In the genomic region with DNA sequence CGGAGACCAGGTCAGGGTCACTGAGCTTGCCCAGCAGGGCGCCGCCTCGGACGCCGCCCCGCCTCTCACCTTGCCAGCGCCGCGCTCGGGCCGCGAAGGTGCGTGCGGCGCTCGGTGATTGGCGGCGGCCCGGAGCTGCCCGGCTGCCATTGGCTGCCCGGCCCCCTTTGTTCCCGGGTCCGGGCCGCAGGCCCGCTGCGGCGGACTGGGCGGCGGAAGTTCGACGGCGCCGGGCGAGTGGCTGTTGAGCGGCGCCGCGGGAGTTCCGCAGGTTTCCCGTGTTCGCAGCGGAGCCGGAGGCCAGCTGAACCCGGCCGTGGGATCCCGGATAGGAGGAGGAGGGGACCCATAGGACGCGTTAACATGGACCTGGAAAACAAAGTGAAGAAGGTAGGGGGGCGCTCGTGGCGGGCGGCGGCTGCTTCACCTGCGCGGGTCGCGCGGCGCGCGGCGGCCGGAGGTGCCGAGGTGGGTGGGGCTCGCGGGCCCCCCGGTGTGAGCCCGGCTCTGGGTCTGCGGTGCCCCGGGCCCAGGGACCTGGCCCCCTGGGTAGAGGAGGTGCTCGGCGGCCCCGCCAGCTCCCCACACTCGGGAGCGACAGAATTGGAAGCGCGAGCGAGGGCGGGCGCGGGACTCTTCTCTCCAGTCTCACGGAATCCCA, we compare ENCODE assay signal across 1 cellular context.
TF ChIP-seq lines count a peak whose summit lies in the region.

TES (plus strand) TSS at position 195 of the 661 bp plus-strand sequence; CDS start at position 364, 169 bp downstream.

TF ChIP-seq in HepG2, 621 proteins besides CTCF, POLR2A, EP300 and RAD21 (continued from another document and continues in another):
- no peak for TF ChIP-seq DMTF1 (CRISPR knock-in tag; IDR thresholded peaks at IDR 0.05)
- no peak for TF ChIP-seq GZF1 (CRISPR knock-in tag; IDR thresholded peaks at IDR 0.05)
- TF ChIP-seq PATZ1 (CRISPR knock-in tag; IDR thresholded peaks at IDR 0.05) = no peak
- TF ChIP-seq ZNF672 (CRISPR knock-in tag; IDR thresholded peaks at IDR 0.05) = no peak
- no peak for TF ChIP-seq SMAD1 (CRISPR knock-in tag; IDR thresholded peaks at IDR 0.05; ENCODE audit: borderline replicate concordance, low read depth)
- TF ChIP-seq RAD51 (IDR thresholded peaks at IDR 0.05; ENCODE audit: borderline replicate concordance) = no peak
- no peak for TF ChIP-seq ELF4 (CRISPR knock-in tag; IDR thresholded peaks at IDR 0.05; ENCODE audit: borderline replicate concordance)
- no peak for TF ChIP-seq MYNN (CRISPR knock-in tag; IDR thresholded peaks at IDR 0.05; ENCODE audit: low read depth)
- peak; percentile 26; the same call in 1 of the 2 replicates for TF ChIP-seq ETV5 (CRISPR knock-in tag; IDR thresholded peaks at IDR 0.05; ENCODE audit: borderline replicate concordance)
- TF ChIP-seq TGIF2 (CRISPR knock-in tag; IDR thresholded peaks at IDR 0.05) = no peak
- no peak for TF ChIP-seq USF2 (IDR thresholded peaks at IDR 0.05; ENCODE audit: low read depth, low read length)
- TF ChIP-seq USF2 (CRISPR knock-in tag; IDR thresholded peaks at IDR 0.05; ENCODE audit: borderline replicate concordance) = no peak
- TF ChIP-seq ZMYM4 (CRISPR knock-in tag; IDR thresholded peaks at IDR 0.05) = peak; percentile 87
- TF ChIP-seq ZNF687 (CRISPR knock-in tag; IDR thresholded peaks at IDR 0.05) = peak; percentile 67
- 0 out of 2 replicates have a peak, but pooled peaks have one; percentile 24 for TF ChIP-seq TAF1 (CRISPR knock-in tag; IDR thresholded peaks at IDR 0.05)
- TF ChIP-seq, protein P1, sequence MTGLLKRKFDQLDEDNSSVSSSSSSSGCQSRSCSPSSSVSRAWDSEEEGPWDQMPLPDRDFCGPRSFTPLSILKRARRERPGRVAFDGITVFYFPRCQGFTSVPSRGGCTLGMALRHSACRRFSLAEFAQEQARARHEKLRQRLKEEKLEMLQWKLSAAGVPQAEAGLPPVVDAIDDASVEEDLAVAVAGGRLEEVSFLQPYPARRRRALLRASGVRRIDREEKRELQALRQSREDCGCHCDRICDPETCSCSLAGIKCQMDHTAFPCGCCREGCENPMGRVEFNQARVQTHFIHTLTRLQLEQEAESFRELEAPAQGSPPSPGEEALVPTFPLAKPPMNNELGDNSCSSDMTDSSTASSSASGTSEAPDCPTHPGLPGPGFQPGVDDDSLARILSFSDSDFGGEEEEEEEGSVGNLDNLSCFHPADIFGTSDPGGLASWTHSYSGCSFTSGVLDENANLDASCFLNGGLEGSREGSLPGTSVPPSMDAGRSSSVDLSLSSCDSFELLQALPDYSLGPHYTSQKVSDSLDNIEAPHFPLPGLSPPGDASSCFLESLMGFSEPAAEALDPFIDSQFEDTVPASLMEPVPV (CRISPR knock-in tag; IDR thresholded peaks at IDR 0.05) = no peak
- TF ChIP-seq YY1 (IDR thresholded peaks at IDR 0.05; ENCODE audit: insufficient read depth, insufficient replicate concordance, low read depth, low read length) = no peak
- TF ChIP-seq ZFY (CRISPR knock-in tag; IDR thresholded peaks at IDR 0.05) = peak; percentile 32; the same call in 1 of the 2 replicates
- TF ChIP-seq ZNF777 (CRISPR knock-in tag; IDR thresholded peaks at IDR 0.05) = peak; percentile 99
- TF ChIP-seq, protein P2, sequence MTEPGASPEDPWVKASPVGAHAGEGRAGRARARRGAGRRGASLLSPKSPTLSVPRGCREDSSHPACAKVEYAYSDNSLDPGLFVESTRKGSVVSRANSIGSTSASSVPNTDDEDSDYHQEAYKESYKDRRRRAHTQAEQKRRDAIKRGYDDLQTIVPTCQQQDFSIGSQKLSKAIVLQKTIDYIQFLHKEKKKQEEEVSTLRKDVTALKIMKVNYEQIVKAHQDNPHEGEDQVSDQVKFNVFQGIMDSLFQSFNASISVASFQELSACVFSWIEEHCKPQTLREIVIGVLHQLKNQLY (CRISPR knock-in tag; IDR thresholded peaks at IDR 0.05) = no peak
- TF ChIP-seq ZNF605 (CRISPR knock-in tag; IDR thresholded peaks at IDR 0.05) = no peak
- TF ChIP-seq ZNF441 (CRISPR knock-in tag; IDR thresholded peaks at IDR 0.05; ENCODE audit: borderline replicate concordance) = peak; percentile 21; the same call in 1 of the 2 replicates
- 0 out of 2 replicates have a peak, but pooled peaks have one; percentile 35 for TF ChIP-seq KDM2A (CRISPR knock-in tag; IDR thresholded peaks at IDR 0.05; ENCODE audit: borderline replicate concordance, low read depth)
- TF ChIP-seq ZNF180 (CRISPR knock-in tag; IDR thresholded peaks at IDR 0.05; ENCODE audit: borderline replicate concordance, low read depth) = no peak
- no peak; the same call in 1 of the 2 replicates for TF ChIP-seq ZNF558 (CRISPR knock-in tag; IDR thresholded peaks at IDR 0.05; ENCODE audit: borderline replicate concordance)
- no peak for TF ChIP-seq HOXA9 (CRISPR knock-in tag; IDR thresholded peaks at IDR 0.05; ENCODE audit: borderline replicate concordance)
- no peak for TF ChIP-seq JDP2 (CRISPR knock-in tag; IDR thresholded peaks at IDR 0.05; ENCODE audit: borderline replicate concordance)
- no peak for TF ChIP-seq ZNF326 (CRISPR knock-in tag; IDR thresholded peaks at IDR 0.05; ENCODE audit: borderline replicate concordance)
- no peak for TF ChIP-seq KAT7 (CRISPR knock-in tag; IDR thresholded peaks at IDR 0.05; ENCODE audit: borderline replicate concordance)
- no peak for TF ChIP-seq ZSCAN30 (CRISPR knock-in tag; IDR thresholded peaks at IDR 0.05)
- no peak for TF ChIP-seq ZFP36 (IDR thresholded peaks at IDR 0.05; ENCODE audit: borderline replicate concordance, low read depth, low read length, partially characterized antibody)
- no peak for TF ChIP-seq HCFC1 (IDR thresholded peaks at IDR 0.05; ENCODE audit: low read depth, low read length)
- no peak for TF ChIP-seq SP140L (CRISPR knock-in tag; IDR thresholded peaks at IDR 0.05; ENCODE audit: borderline replicate concordance)
- no peak for TF ChIP-seq ZNF552 (CRISPR knock-in tag; IDR thresholded peaks at IDR 0.05; ENCODE audit: borderline replicate concordance)
- TF ChIP-seq SMYD3 (CRISPR knock-in tag; IDR thresholded peaks at IDR 0.05) = no peak
- TF ChIP-seq ZFP37 (CRISPR knock-in tag; IDR thresholded peaks at IDR 0.05; ENCODE audit: borderline replicate concordance) = no peak
- TF ChIP-seq MTA3 (CRISPR knock-in tag; IDR thresholded peaks at IDR 0.05) = no peak
- peak; percentile 23; the same call in 1 of the 2 replicates for TF ChIP-seq RFX5 (IDR thresholded peaks at IDR 0.05; ENCODE audit: low read depth, low read length)
- no peak for TF ChIP-seq ZNF7 (CRISPR knock-in tag; IDR thresholded peaks at IDR 0.05)
- TF ChIP-seq ZNF784 (CRISPR knock-in tag; IDR thresholded peaks at IDR 0.05; ENCODE audit: borderline replicate concordance) = no peak; the same call in 1 of the 2 replicates
- no peak for TF ChIP-seq ATF2 (CRISPR knock-in tag; IDR thresholded peaks at IDR 0.05)
- TF ChIP-seq ZC3H13 (CRISPR knock-in tag; IDR thresholded peaks at IDR 0.05) = no peak
- no peak for TF ChIP-seq SIX1 (CRISPR knock-in tag; IDR thresholded peaks at IDR 0.05; ENCODE audit: borderline replicate concordance)
- no peak for TF ChIP-seq ZNF615 (CRISPR knock-in tag; IDR thresholded peaks at IDR 0.05; ENCODE audit: borderline replicate concordance)
- TF ChIP-seq HNRNPUL1 (IDR thresholded peaks at IDR 0.05; ENCODE audit: low read depth, low read length) = no peak
- no peak for TF ChIP-seq CENPBD1 (CRISPR knock-in tag; IDR thresholded peaks at IDR 0.05; ENCODE audit: borderline replicate concordance, low read depth)
- TF ChIP-seq RNF2 (conservative IDR thresholded peaks at IDR 0.05; ENCODE audit: low read depth) = peak; percentile 74
- TF ChIP-seq HDAC2 (CRISPR knock-in tag; IDR thresholded peaks at IDR 0.05) = no peak
- TF ChIP-seq NCOA5 (CRISPR knock-in tag; IDR thresholded peaks at IDR 0.05) = no peak
